12 cellular contexts compared by ENCODE assay signal in genomic region chr5:146516151-146516475, GRCh38. TPM values are rescaled to one million over a fixed set of nuclear protein-coding genes. Genes with fewer than 3 reads are reported as not detected.
DNase-seq lines count a peak whose midpoint lies in the region; ATAC-seq and TF ChIP-seq lines count a peak whose summit lies in the region.
"Had no signal": no experiment of that assay in that cellular context is flagged by ENCODE, and none has a peak within 500 bp of the region (broad histone marks: within the 10 kb centered on the region; RNA-seq: fewer than 3 reads in every experiment).

TSS of gene GPR151 (minus strand) at chr5:146516190. CDS start at chr5:146516113, 77 bp downstream.

- CTCF ChIA-PET in HCT116 (lab: Charles Lee) = interaction anchor here (0.7 to 2.0 kb wide), 3 partner anchors 17 to 69 kb away, joined by 3 to 4 read pairs (median 3); partner anchors contain the start of gene TCERG1

- H3K4me3 ChIP-seq in HCT116 (replicated peaks in 1 of 2; ENCODE audit: low read depth in 1 of 2, low read length in 2 of 2) (no peak within 1 kb of the TSS), RWPE2 (ENCODE audit: severe bottlenecking) (no peak within 1 kb of the TSS), uterus (no peak within 1 kb of the TSS)
- H3K4me3 ChIP-seq: body of pancreas, heart right ventricle, left lung had no signal

- H3K9me3 ChIP-seq in HCT116 (ENCODE audit: control insufficient read depth in 1 of 2, insufficient read depth in 1 of 2, low read depth in 1 of 2, low read length in 2 of 2) (no peaks in the 10 kb centered on the region), RWPE2 (ENCODE audit: severe bottlenecking) (no peaks in the 10 kb centered on the region), uterus (no peaks in the 10 kb centered on the region)
- H3K9me3 ChIP-seq: body of pancreas, heart right ventricle, left lung had no signal

- H3K4me1 ChIP-seq in HCT116 (ENCODE audit: control insufficient read depth in 1 of 2, insufficient read depth in 2 of 2, low read length in 2 of 2) (peaks cover 0 to 6% of the 10 kb centered on the region in 2 experiments; a peak in 1 of 4 replicates), RWPE2 (ENCODE audit: insufficient read depth, poor library complexity, severe bottlenecking) (no peaks in the 10 kb centered on the region), foreskin keratinocyte (no peaks in the 10 kb centered on the region), uterus (no peaks in the 10 kb centered on the region)
- H3K4me1 ChIP-seq: body of pancreas, heart right ventricle, left lung had no signal

- RAD21 ChIA-PET in HCT116 (lab: Charles Lee; ENCODE audit: low non-redundant PET in 1 of 2, low total read pairs in 2 of 2, uncharacterized antibody in 2 of 2, unreplicated experiment in 2 of 2) = no interaction called here

- no peaks in the 10 kb centered on the region for H3K79me2 ChIP-seq in HCT116 (ENCODE audit: insufficient read depth, low read length)

- no TSS peak for BruUV-seq in HCT116 (replicated peaks; lab: Mats Ljungman, UMichigan)

- TF ChIP-seq RAD21 in HCT116 (IDR thresholded peaks at IDR 0.05; ENCODE audit: low read depth) = no peak

- H3K4me2 ChIP-seq in HCT116 (ENCODE audit: low read length) = no peak within 1 kb of the TSS

- DNase-seq in Ammon's horn (ENCODE audit: low spot score) (peak; percentile 24), HCT116 (ENCODE audit: low read depth, low spot score) (no peak), RWPE2 (ENCODE audit: low spot score) (no peak), foreskin keratinocyte (no peak), uterus (no peak)
- DNase-seq in effector CD4-positive, alpha-beta T cell = no peak
- DNase-seq in activated CD8-positive, alpha-beta memory T cell treated with anti-CD3 and anti-CD28 coated beads for 24 hours = no peak
- DNase-seq: body of pancreas, heart right ventricle, left lung had no signal

- intact Hi-C loops in HCT116 (cut with micrococcal nuclease) (no loop called here), uterus (cut with DNase I; ENCODE audit: low total_unique reads) (no loop called here)

- H3K36me3 ChIP-seq in HCT116 (ENCODE audit: control insufficient read depth in 1 of 2, insufficient read depth in 2 of 2, low read length in 2 of 2) (peaks cover 1 to 8% of the 10 kb centered on the region in 2 experiments; a peak in 3 of 4 replicates), RWPE2 (ENCODE audit: low read depth) (peaks cover 23% of the 10 kb centered on the region), uterus (no peaks in the 10 kb centered on the region)

- H2AFZ ChIP-seq in HCT116 (ENCODE audit: low read depth, low read length, poor library complexity, severe bottlenecking) = no peak within 1 kb of the TSS

- H3K27ac ChIP-seq in HCT116 (ENCODE audit: low read depth, low read length) = no peak within 1 kb of the TSS
- H3K27ac ChIP-seq in RWPE2 (ENCODE audit: poor library complexity, severe bottlenecking) = no peak within 1 kb of the TSS
- no peak within 1 kb of the TSS for H3K27ac ChIP-seq in foreskin keratinocyte
- no peak within 1 kb of the TSS for H3K27ac ChIP-seq in uterus
- H3K27ac ChIP-seq: body of pancreas, heart right ventricle, left lung had no signal

- H4K20me1 ChIP-seq in HCT116 (ENCODE audit: insufficient read depth) = no peaks in the 10 kb centered on the region

- POLR2A ChIA-PET in HCT116 (lab: Charles Lee) = interaction anchor here (1.5 kb wide), 1 partner anchor 13 kb away, joined by 3 read pairs; no protein-coding TSS in a partner anchor

- TF ChIP-seq CTCF in HCT116 (IDR thresholded peaks at IDR 0.05 in 2 of 3, conservative IDR thresholded peaks at IDR 0.05 in 1 of 3; ENCODE audit: borderline replicate concordance in 1 of 3, insufficient read depth in 1 of 3, low read depth in 2 of 3, low read length in 2 of 3) (no peak), RWPE2 (IDR thresholded peaks at IDR 0.05; ENCODE audit: poor library complexity, severe bottlenecking) (no peak), foreskin keratinocyte (conservative IDR thresholded peaks at IDR 0.05) (no peak), uterus (IDR thresholded peaks at IDR 0.05) (no peak)

- H3K9me2 ChIP-seq in HCT116 (ENCODE audit: insufficient read depth) = no peaks in the 10 kb centered on the region

- H3K27me3 ChIP-seq in HCT116 (ENCODE audit: insufficient read depth, low read length) (no peaks in the 10 kb centered on the region), RWPE2 (ENCODE audit: insufficient read depth, poor library complexity, severe bottlenecking) (no peaks in the 10 kb centered on the region), foreskin keratinocyte (no peaks in the 10 kb centered on the region), uterus (no peaks in the 10 kb centered on the region)
- H3K27me3 ChIP-seq: body of pancreas, left lung had no signal

- H3K9ac ChIP-seq in HCT116 (ENCODE audit: low read length) = no peak within 1 kb of the TSS

- TF ChIP-seq POLR2A in HCT116 (IDR thresholded peaks at IDR 0.05; ENCODE audit: borderline replicate concordance, extremely low read depth, insufficient read depth, insufficient read length) (no peak), uterus (IDR thresholded peaks at IDR 0.05) (no peak)

- ATAC-seq in HCT116 = peak; percentile 10; the same call in 1 of the 2 replicates
- peak; percentile 35 for ATAC-seq in RWPE2 (ENCODE audit: low read depth)
- ATAC-seq in foreskin keratinocyte = peak; percentile 48
- no peak for ATAC-seq in HG02840 (IDR thresholded peaks at IDR 0.05; ENCODE audit: low FRiP score, unreplicated experiment)
- ATAC-seq: body of pancreas, heart right ventricle, left lung had no signal

TF ChIP-seq in HCT116, 20 proteins besides CTCF, POLR2A, EP300 and RAD21 (continues in another document):
- TF ChIP-seq EZH2 (IDR thresholded peaks at IDR 0.05) (no peak), CEBPB (IDR thresholded peaks at IDR 0.05; ENCODE audit: low read depth) (no peak), SIN3A (IDR thresholded peaks at IDR 0.05; ENCODE audit: low read depth) (no peak), SRF (IDR thresholded peaks at IDR 0.05; ENCODE audit: low read depth) (no peak), ZBTB33 (IDR thresholded peaks at IDR 0.05; ENCODE audit: extremely low read depth, insufficient replicate concordance, low read length) (no peak), YY1 (IDR thresholded peaks at IDR 0.05; ENCODE audit: extremely low read depth, insufficient replicate concordance, low read depth, low read length) (no peak), ELF1 (IDR thresholded peaks at IDR 0.05; ENCODE audit: borderline replicate concordance, low read depth) (no peak), POLR2AphosphoS5 (IDR thresholded peaks at IDR 0.05; ENCODE audit: low read depth, low read length) (no peak), TCF7L2 (IDR thresholded peaks at IDR 0.05; ENCODE audit: borderline replicate concordance, extremely low read depth, insufficient read depth, insufficient read length) (no peak), ZFX (IDR thresholded peaks at IDR 0.05) (no peak), EGR1 (IDR thresholded peaks at IDR 0.05; ENCODE audit: low read depth) (no peak), ZNF274 (IDR thresholded peaks at IDR 0.05; ENCODE audit: low read depth, low read length) (no peak), JUND (IDR thresholded peaks at IDR 0.05) (no peak), FOSL1 (IDR thresholded peaks at IDR 0.05; ENCODE audit: low read depth) (no peak), EZH2phosphoT487 (IDR thresholded peaks at IDR 0.05; ENCODE audit: borderline replicate concordance) (no peak)
- TF ChIP-seq, protein P1, sequence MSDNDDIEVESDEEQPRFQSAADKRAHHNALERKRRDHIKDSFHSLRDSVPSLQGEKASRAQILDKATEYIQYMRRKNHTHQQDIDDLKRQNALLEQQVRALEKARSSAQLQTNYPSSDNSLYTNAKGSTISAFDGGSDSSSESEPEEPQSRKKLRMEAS (IDR thresholded peaks at IDR 0.05) = no peak
- TF ChIP-seq, protein P2, sequence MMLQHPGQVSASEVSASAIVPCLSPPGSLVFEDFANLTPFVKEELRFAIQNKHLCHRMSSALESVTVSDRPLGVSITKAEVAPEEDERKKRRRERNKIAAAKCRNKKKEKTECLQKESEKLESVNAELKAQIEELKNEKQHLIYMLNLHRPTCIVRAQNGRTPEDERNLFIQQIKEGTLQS (IDR thresholded peaks at IDR 0.05) = no peak

RNA-seq across cellular contexts. Expression of gene GPR151, which starts in this region (rescaled TPM):
- not detected for total RNA-seq in HCT116 (2021; ENCODE audit: unreplicated experiment)
- polyA plus RNA-seq in HCT116 (2012) = not detected in 2 replicates
- not detected in 2 replicates for total RNA-seq in foreskin keratinocyte
- polyA plus RNA-seq in foreskin keratinocyte = not detected in 2 replicates
- not detected for total RNA-seq in uterus
- total RNA-seq: body of pancreas; heart right ventricle; left lung; natural killer cell treated with Interleukin-12 subunit alpha and Interleukin-12 subunit beta and Interleukin-15 and Interleukin-18, amount 100 ng/mL, for 72 hours had no signal
- polyA plus RNA-seq: heart right ventricle had no signal

Comparison
In these comparisons a context has a peak if more than half of its experiments do, and no peak if none do; other contexts are left out.
1. Peak in ATAC-seq in HCT116; RNA of the gene not detected or under 1 TPM.
2. Peak in ATAC-seq in foreskin keratinocyte; RNA of the gene not detected or under 1 TPM.